8 cellular contexts compared by ENCODE assay signal in the genomic region with DNA sequence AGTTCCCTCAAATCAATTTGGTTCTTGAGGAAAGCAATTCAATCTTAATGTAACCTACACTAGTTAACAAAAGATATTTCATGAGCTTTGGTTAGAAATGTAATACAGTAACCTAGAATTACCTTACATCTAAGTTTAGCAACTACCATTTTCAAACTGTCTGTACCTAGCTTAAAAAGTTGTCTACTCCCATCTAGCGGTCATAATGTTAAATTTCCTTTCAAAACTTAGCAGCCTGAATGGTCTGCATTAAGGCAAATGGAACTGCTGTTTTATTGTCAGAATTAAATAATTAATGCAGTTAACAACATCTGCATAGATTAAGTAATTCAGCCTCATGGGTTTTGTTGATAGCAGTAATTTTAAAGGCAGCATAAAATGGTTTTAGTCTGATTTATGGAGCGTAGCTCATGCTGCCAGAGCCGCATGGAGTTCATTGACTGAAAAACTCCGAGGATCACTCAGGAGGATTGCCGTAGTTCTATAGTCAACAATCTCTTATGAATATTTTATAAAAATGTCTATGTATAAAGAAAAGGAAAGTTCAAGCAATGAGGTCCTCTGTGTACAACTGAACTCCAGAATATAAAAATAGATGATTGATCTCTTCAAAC.
DNase-seq lines count a peak whose midpoint lies in the region; ATAC-seq and TF ChIP-seq lines count a peak whose summit lies in the region.

No MANE protein-coding gene starts in this region.

- H3K9me3 Mint-ChIP-seq in activated CD4-positive, alpha-beta T cell treated with anti-CD3 and anti-CD28 coated beads, Interleukin-2, amount 10 ng/mL, durations not matched to agents 7 days and 5 days, result no peaks in the 10 kb centered on the region

- no peaks in the 10 kb centered on the region for H3K4me1 Mint-ChIP-seq in activated CD4-positive, alpha-beta T cell treated with anti-CD3 and anti-CD28 coated beads, Interleukin-2, amount 10 ng/mL, durations not matched to agents 7 days and 5 days

- no peaks in the 10 kb centered on the region for H3K79me1 ChIP-seq in IMR-90 (ENCODE audit: low read depth in 1 of 2, low read length in 2 of 2)

- TF ChIP-seq RAD21 in IMR-90 (IDR thresholded peaks at IDR 0.05; ENCODE audit: low read length) (peak; percentile 69), neural cell (conservative IDR thresholded peaks at IDR 0.05) (peak; percentile 89)

- H4K91ac ChIP-seq in IMR-90 (ENCODE audit: insufficient read depth, low read depth, low read length), result no peak overlapping the region

- H2BK5ac ChIP-seq in IMR-90 (ENCODE audit: low read depth, low read length, poor library complexity, severe bottlenecking), result no peak overlapping the region

- H3K18ac ChIP-seq in IMR-90 (ENCODE audit: low read depth, low read length), result no peak overlapping the region

- no peak overlapping the region for H3K4me3 Mint-ChIP-seq in activated CD4-positive, alpha-beta T cell treated with anti-CD3 and anti-CD28 coated beads, Interleukin-2, amount 10 ng/mL, durations not matched to agents 7 days and 5 days

- H2BK20ac ChIP-seq in IMR-90 (ENCODE audit: low read depth, low read length), result no peak overlapping the region

- dilution Hi-C loops in IMR-90 (cut with HindIII; ENCODE audit: low sequenced_read_pairs, unreplicated experiment), result no loop called here

- H3K4me1 ChIP-seq in IMR-90 (ENCODE audit: control insufficient read depth, insufficient read depth, low read length) (no peaks in the 10 kb centered on the region), NT2/D1 (ENCODE audit: insufficient read depth, insufficient read length) (no peaks in the 10 kb centered on the region)

- no peak overlapping the region for H3K4ac ChIP-seq in IMR-90 (ENCODE audit: low read depth, low read length)

- H3K4me2 ChIP-seq in IMR-90 (ENCODE audit: low read depth, low read length) (no peak overlapping the region), neural cell (ENCODE audit: low read length) (no peak overlapping the region)

- H2BK120ac ChIP-seq in IMR-90 (ENCODE audit: low read depth, low read length), result no peak overlapping the region

- H3K36me3 Mint-ChIP-seq in activated CD4-positive, alpha-beta T cell treated with anti-CD3 and anti-CD28 coated beads, Interleukin-2, amount 10 ng/mL, durations not matched to agents 7 days and 5 days (ENCODE audit: low read depth), result no peaks in the 10 kb centered on the region

- H3K79me2 ChIP-seq in neural cell (replicated peaks; ENCODE audit: insufficient read depth, low read length), result no peaks in the 10 kb centered on the region

- H3K4me3 ChIP-seq in IMR-90 (ENCODE audit: insufficient read depth, low read depth, low read length) (no peak overlapping the region), NT2/D1 (ENCODE audit: insufficient read length, low read depth) (no peak overlapping the region), dorsolateral prefrontal cortex (peak overlapping the region in 17 of 59 donors; percentile 4 to 46 (median 20)), neural cell (ENCODE audit: low read length) (no peak overlapping the region)

- CTCF ChIA-PET in IMR-90 (lab: Yijun Ruan, JAX), result interaction anchor here (0.6 to 1.4 kb wide), 3 partner anchors 8 to 299 kb away, joined by 3 to 4 read pairs (median 4); no protein-coding TSS in a partner anchor
- CTCF ChIA-PET in activated CD4-positive, alpha-beta T cell treated with anti-CD3 and anti-CD28 coated beads, Interleukin-2, amount 10 ng/mL, durations not matched to agents 7 days and 5 days (lab: Charles Lee), result no interaction called here

- H3K9me2 ChIP-seq in neural cell (ENCODE audit: insufficient read depth, low read length), result no peaks in the 10 kb centered on the region

- no TSS peak for BruUV-seq in IMR-90 (replicated peaks; lab: Mats Ljungman, UMichigan)

- H3K14ac ChIP-seq in IMR-90 (replicated peaks; ENCODE audit: low read depth, low read length), result no peak overlapping the region

- no peak overlapping the region for H2AFZ ChIP-seq in IMR-90 (replicated peaks; ENCODE audit: low read length, poor library complexity)
- H2AFZ ChIP-seq in neural cell (ENCODE audit: low read depth, low read length), result no peak overlapping the region

- H3K27me3 ChIP-seq in IMR-90 (ENCODE audit: control insufficient read depth, insufficient read depth, low read length) (no peaks in the 10 kb centered on the region), NT2/D1 (ENCODE audit: insufficient read depth, insufficient read length) (no peaks in the 10 kb centered on the region), dorsolateral prefrontal cortex (peaks cover 0 to 7% (median 0%) of the 10 kb centered on the region in 45 donors), neural cell (ENCODE audit: insufficient read depth, low read depth, low read length) (no peaks in the 10 kb centered on the region)

- no peak overlapping the region for H3K27ac Mint-ChIP-seq in activated CD4-positive, alpha-beta T cell treated with anti-CD3 and anti-CD28 coated beads, Interleukin-2, amount 10 ng/mL, durations not matched to agents 7 days and 5 days

- no peak overlapping the region for H2BK15ac ChIP-seq in IMR-90 (ENCODE audit: low read depth, low read length)

- H4K8ac ChIP-seq in IMR-90 (ENCODE audit: low read depth in 2 of 2, low read length in 2 of 2), result no peak overlapping the region

- ATAC-seq in GM21529 (IDR thresholded peaks at IDR 0.05; ENCODE audit: unreplicated experiment), result peak; percentile 84
- peak; percentile 82 for ATAC-seq in IMR-90 (ENCODE audit: low read depth)

- no CpG with 5 or more reads among the region's 5 CpGs for WGBS in IMR-90 (ENCODE audit: extremely low coverage in 2 of 2, insufficient read length in 1 of 2), 2 experiments

- H3K27ac ChIP-seq in IMR-90 (ENCODE audit: insufficient read depth, low read length), result no peak overlapping the region
- H3K27ac ChIP-seq in dorsolateral prefrontal cortex, result no peak overlapping the region
- H3K27ac ChIP-seq in neural cell (ENCODE audit: low read length), result no peak overlapping the region

- H4K5ac ChIP-seq in IMR-90 (ENCODE audit: low read depth, low read length), result no peak overlapping the region

- H3K9ac ChIP-seq in IMR-90 (ENCODE audit: low read depth, low read length) (no peak overlapping the region), NT2/D1 (ENCODE audit: insufficient read length, low read depth) (no peak overlapping the region), neural cell (ENCODE audit: low read length) (no peak overlapping the region)

- TF ChIP-seq CTCF in IMR-90 (conservative IDR thresholded peaks at IDR 0.05; ENCODE audit: low read depth, low read length) (peak; percentile 66), dorsolateral prefrontal cortex (IDR thresholded peaks at IDR 0.05 in 54 of 56, conservative IDR thresholded peaks at IDR 0.05 in 2 of 56; ENCODE audit: low read depth in 1 of 56, partially characterized antibody in 56 of 56) (peak; percentile 49 to 85 (median 69)), neural cell (IDR thresholded peaks at IDR 0.05; ENCODE audit: poor library complexity, severe bottlenecking) (peak; percentile 85)

- H2AK9ac ChIP-seq in IMR-90 (replicated peaks; ENCODE audit: low read depth, low read length, poor library complexity), result no peak overlapping the region

- no peaks in the 10 kb centered on the region for H3F3A ChIP-seq in neural cell (ENCODE audit: insufficient read depth, low read length, poor library complexity, severe bottlenecking)

- no peak overlapping the region for H3K23ac ChIP-seq in IMR-90 (ENCODE audit: low read depth, low read length)

- no peaks in the 10 kb centered on the region for H3K9me1 ChIP-seq in IMR-90 (ENCODE audit: insufficient read depth, low read length)

- no peak overlapping the region for H2AK5ac ChIP-seq in IMR-90 (ENCODE audit: low read depth, low read length)

- H3K9me3 ChIP-seq in IMR-90 (ENCODE audit: control insufficient read depth, insufficient read depth, low read length) (no peaks in the 10 kb centered on the region), NT2/D1 (ENCODE audit: insufficient read depth, low read length) (no peaks in the 10 kb centered on the region), neural cell (ENCODE audit: low read length) (no peaks in the 10 kb centered on the region)

- TF ChIP-seq POLR2A in IMR-90 (IDR thresholded peaks at IDR 0.05; ENCODE audit: low read depth, low read length), result no peak

- POLR2A ChIA-PET in IMR-90 (lab: Charles Lee; ENCODE audit: unreplicated experiment), result no interaction called here
- POLR2A ChIA-PET in activated CD4-positive, alpha-beta T cell treated with anti-CD3 and anti-CD28 coated beads, Interleukin-2, amount 10 ng/mL, durations not matched to agents 7 days and 5 days (lab: Charles Lee), result no interaction called here

- no peak overlapping the region for H3K56ac ChIP-seq in IMR-90 (ENCODE audit: extremely low read depth, insufficient read depth, low read length)

- no peaks in the 10 kb centered on the region for H3K27me3 Mint-ChIP-seq in activated CD4-positive, alpha-beta T cell treated with anti-CD3 and anti-CD28 coated beads, Interleukin-2, amount 10 ng/mL, durations not matched to agents 7 days and 5 days

- no peak for TF ChIP-seq EP300 in neural cell (conservative IDR thresholded peaks at IDR 0.05; ENCODE audit: poor library complexity, severe bottlenecking)

- H3K36me3 ChIP-seq in IMR-90 (ENCODE audit: control insufficient read depth, insufficient read depth, low read length), result no peaks in the 10 kb centered on the region
- no peaks in the 10 kb centered on the region for H3K36me3 ChIP-seq in NT2/D1 (ENCODE audit: insufficient read depth, insufficient read length, low read length)
- no peaks in the 10 kb centered on the region for H3K36me3 ChIP-seq in neural cell (ENCODE audit: insufficient read depth, low read length)

- H4K20me1 ChIP-seq in IMR-90 (ENCODE audit: insufficient read depth, low read length), result no peaks in the 10 kb centered on the region
- H4K20me1 ChIP-seq in neural cell (ENCODE audit: insufficient read depth), result no peaks in the 10 kb centered on the region

- intact Hi-C loops in IMR-90 (cut with micrococcal nuclease) (no loop called here), dorsolateral prefrontal cortex (cut with DNase I) (no loop called here)

- DNase-seq in G401 (ENCODE audit: low spot score) (peak; percentile 70), IMR-90 (peak; percentile 72), NT2/D1 (ENCODE audit: low read depth, low spot score) (peak; percentile 5), dorsolateral prefrontal cortex (no peak), COLO668 (lab: John Stamatoyannopoulos, UW; ENCODE audit: unreplicated experiment) (no peak)
- no peak for DNase-seq in activated CD4-positive, alpha-beta T cell treated with anti-CD3 and anti-CD28 coated beads, Interleukin-2, amount 10 ng/mL, durations not matched to agents 7 days and 5 days

- in situ Hi-C loops in G401 (cut with HindIII; ENCODE audit: low sequenced_read_pairs) (no loop called here), IMR-90 (cut with MboI; ENCODE audit: low sequenced_read_pairs) (no loop called here)

TF ChIP-seq in IMR-90, 13 proteins besides CTCF, POLR2A, EP300 and RAD21:
- TF ChIP-seq SMC3 (IDR thresholded peaks at IDR 0.05; ENCODE audit: low read depth, low read length), result 0 out of 2 replicates have a peak, but pooled peaks have one; percentile 12
- no peak for TF ChIP-seq MAFK (IDR thresholded peaks at IDR 0.05; ENCODE audit: low read depth, low read length)
TF ChIP-seq in IMR-90: peak in this region for 1.

Comparison
In these comparisons a context has a peak if more than half of its experiments do, and no peak if none do; other contexts are left out.
1. DNase-seq: peak in G401 (single experiment), IMR-90 (single experiment) and NT2/D1 (single experiment); none in dorsolateral prefrontal cortex (0 of 10), activated CD4-positive, alpha-beta T cell treated with anti-CD3 and anti-CD28 coated beads, Interleukin-2, amount 10 ng/mL, durations not matched to agents 7 days and 5 days (single experiment) and COLO668 (single experiment).
2. Peak in every context shown above with its lines, with median percentiles within 50 percentile points of each other: CTCF ChIP-seq.